25 cellular contexts compared by ENCODE assay signal in the genomic region with DNA sequence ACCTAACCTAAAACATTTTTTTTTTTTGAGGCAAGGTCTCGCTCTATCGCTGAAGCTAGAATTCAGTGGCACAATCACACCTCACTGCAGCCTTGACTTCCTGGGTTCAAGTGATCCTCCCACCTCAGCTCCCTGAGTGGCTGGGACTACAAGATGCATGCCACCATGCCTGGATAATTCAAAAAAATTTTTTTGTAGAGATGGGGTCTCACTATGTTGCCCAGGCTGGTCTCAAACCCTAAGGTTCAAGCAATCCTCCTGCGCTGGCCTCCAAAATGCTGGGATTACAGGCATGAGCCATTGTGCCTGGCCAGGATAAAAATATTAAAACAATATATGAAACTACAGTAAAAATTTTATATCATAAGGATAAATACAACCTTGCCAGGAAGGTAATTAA. TPM values are rescaled to one million over a fixed set of nuclear protein-coding genes. Genes with fewer than 3 reads are reported as not detected.
DNase-seq lines count a peak whose midpoint lies in the region; ATAC-seq, FAIRE-seq and TF ChIP-seq lines count a peak whose summit lies in the region.
"Had no signal": no experiment of that assay in that cellular context is flagged by ENCODE, and none has a peak within 500 bp of the region (broad histone marks: within the 10 kb centered on the region; RNA-seq: fewer than 3 reads in every experiment).

No MANE protein-coding gene starts in this region.

- H3K9me1 ChIP-seq in K562 (ENCODE audit: control insufficient read depth, insufficient read depth, low read length) = no peaks in the 10 kb centered on the region

- 97% methylated on average over 3 of the region's 3 CpGs for WGBS in K562 (ENCODE audit: insufficient coverage, low coverage, missing lambda C conversion rate)
- 99% methylated on average over 3 of the region's 3 CpGs for WGBS in psoas muscle, 3 donors

- no peak for DNase-seq in K562 (ENCODE audit: extremely low read depth in 1 of 4, low spot score in 3 of 4)
- DNase-seq in psoas muscle = no peak
- no peak for DNase-seq in UCSD-AML1 (lab: John Stamatoyannopoulos, UW; ENCODE audit: unreplicated experiment)
- DNase-seq in HEK293T (ENCODE audit: extremely low spot score) = no peak
- DNase-seq: 8988T; ACHN; AML-193; BE2C; Calu3; CD4-positive, alpha-beta memory T cell; COR-L47; DMS53; DMS79 treated with DMSO at 0.1 percent for 48 hours; GF-D8; H7; HCEC 1CT; HFFc6 had no signal

- in situ Hi-C loops in K562 (cut with MboI) = no loop called here

- TF ChIP-seq CTCF in HEK293 (tag by site-specific recombination; IDR thresholded peaks at IDR 0.05) (no peak), K562 (IDR thresholded peaks at IDR 0.05 in 2 of 3, conservative IDR thresholded peaks at IDR 0.05 in 1 of 3; ENCODE audit: insufficient read depth in 2 of 3, low read depth in 1 of 3, low read length in 3 of 3) (no peak), psoas muscle (IDR thresholded peaks at IDR 0.05) (no peak)

- no peak for TF ChIP-seq EP300 in K562 (IDR thresholded peaks at IDR 0.05; ENCODE audit: low read length)

- TF ChIP-seq RAD21 in K562 (CRISPR knock-in tag; conservative IDR thresholded peaks at IDR 0.05 in 1 of 2, IDR thresholded peaks at IDR 0.05 in 1 of 2) = no peak

- no peaks in the 10 kb centered on the region for H3K4me1 ChIP-seq in HEK293 (ENCODE audit: control insufficient read depth, insufficient read depth, low read length)
- peaks cover 4 to 13% of the 10 kb centered on the region in 2 experiments; a peak in 4 of 5 replicates for H3K4me1 ChIP-seq in K562 (replicated peaks in 1 of 2; ENCODE audit: control insufficient read depth in 2 of 2, insufficient read depth in 2 of 2, low read length in 2 of 2)
- H3K4me1 ChIP-seq in psoas muscle = peaks cover 77% of the 10 kb centered on the region
- H3K4me1 ChIP-seq: BE2C had no signal

- CTCF ChIA-PET in HEK293 (lab: Yijun Ruan, JAX) = no interaction called here
- CTCF ChIA-PET in K562 (lab: Yijun Ruan, JAX; ENCODE audit: low intra/inter-chr PET ratio) = no interaction called here
- CTCF ChIA-PET in HEK293T (lab: Yijun Ruan, JAX) = no interaction called here

- H3K36me3 ChIP-seq in HEK293 (ENCODE audit: control insufficient read depth in 2 of 2, insufficient read depth in 1 of 2, low read length in 2 of 2) = peaks cover 0 to 8% of the 10 kb centered on the region in 2 experiments; a peak in 1 of 3 replicates
- H3K36me3 ChIP-seq in K562 (ENCODE audit: control insufficient read depth, insufficient read depth, low read length) = no peaks in the 10 kb centered on the region
- H3K36me3 ChIP-seq in psoas muscle (ENCODE audit: insufficient read depth in 1 of 2, low read depth in 1 of 2) = no peaks in the 10 kb centered on the region
- H3K36me3 ChIP-seq: BE2C had no signal

- H2AFZ ChIP-seq in K562 (ENCODE audit: low read depth, low read length) = no peak overlapping the region

- intact Hi-C loops in K562 (cut with micrococcal nuclease) (no loop called here), psoas muscle (cut with DNase I) (loop anchor here in 1 of 2 donors (5.0 kb wide), 1 partner anchor 36 kb away; a partner anchor contains a TSS)

- BruUV-seq in K562 (replicated peaks; lab: Mats Ljungman, UMichigan) = no TSS peak

- H3K9ac ChIP-seq in K562 (ENCODE audit: insufficient read depth in 1 of 2, low read depth in 2 of 2, low read length in 2 of 2) = no peak overlapping the region
- H3K9ac ChIP-seq: BLaER1 treated with 17β-estradiol and CSF1 and Interleukin-3, amounts not matched to agents 10 nM and 100 nM had no signal

- H3K4me3 ChIP-seq in HEK293 (ENCODE audit: low read depth, low read length) = no peak overlapping the region
- H3K4me3 ChIP-seq in K562 = no peak overlapping the region
- no peak overlapping the region for H3K4me3 ChIP-seq in psoas muscle
- H3K4me3 ChIP-seq: A549; BLaER1 treated with 17β-estradiol and CSF1 and Interleukin-3, amounts not matched to agents 10 nM and 100 nM had no signal

- FAIRE-seq in K562 (lab: Jason Lieb, UNC) = no peak
- FAIRE-seq: A549, GM12892, H1 had no signal

- ATAC-seq in K562 (no peak), psoas muscle (no peak), HG03097 (IDR thresholded peaks at IDR 0.05; ENCODE audit: low FRiP score, unreplicated experiment) (no peak)
- ATAC-seq: A549 had no signal

- H3K79me2 ChIP-seq in K562 (ENCODE audit: control insufficient read depth, insufficient read depth, low read length) = peaks cover 29% of the 10 kb centered on the region

- no peaks in the 10 kb centered on the region for H3K9me3 ChIP-seq in HEK293 (ENCODE audit: control insufficient read depth, insufficient read depth, low read depth, low read length)
- no peaks in the 10 kb centered on the region for H3K9me3 ChIP-seq in K562 (replicated peaks; ENCODE audit: control insufficient read depth, insufficient read depth, low read depth, low read length)
- H3K9me3 ChIP-seq in psoas muscle = no peaks in the 10 kb centered on the region
- H3K9me3 ChIP-seq: A549; BE2C; BLaER1 treated with 17β-estradiol and CSF1 and Interleukin-3, amounts not matched to agents 10 nM and 100 nM had no signal

- POLR2A ChIA-PET in HEK293 (lab: Yijun Ruan, JAX) = no interaction called here
- POLR2A ChIA-PET in K562 (lab: Yijun Ruan, JAX) = interaction anchor here (0.6 kb wide), 1 partner anchor 60 kb away, joined by 3 read pairs; no protein-coding TSS in a partner anchor
- POLR2A ChIA-PET in HEK293T (lab: Yijun Ruan, JAX) = interaction anchor here (1.8 kb wide), 1 partner anchor 12 kb away, joined by 4 read pairs; a partner anchor contains a TSS

- H3K27ac ChIP-seq in HEK293 (ENCODE audit: extremely low read depth, low read depth, low read length) (no peak overlapping the region), K562 (ENCODE audit: extremely low read depth, low read depth, low read length) (no peak overlapping the region), psoas muscle (peak overlapping the region; percentile 92)
- H3K27ac ChIP-seq: A549; BLaER1 treated with 17β-estradiol and CSF1 and Interleukin-3, amounts not matched to agents 10 nM and 100 nM had no signal

- no peak overlapping the region for H3K4me2 ChIP-seq in K562 (ENCODE audit: insufficient read depth, low read length)
- H3K4me2 ChIP-seq: A549; BLaER1 treated with 17β-estradiol and CSF1 and Interleukin-3, amounts not matched to agents 10 nM and 100 nM had no signal

- H3K27me3 ChIP-seq in K562 (ENCODE audit: control insufficient read depth in 2 of 2, insufficient read depth in 2 of 2, low read length in 2 of 2) = no peaks in the 10 kb centered on the region
- no peaks in the 10 kb centered on the region for H3K27me3 ChIP-seq in psoas muscle (ENCODE audit: insufficient read depth in 3 of 3, low read length in 2 of 3)
- H3K27me3 ChIP-seq: BE2C; BLaER1 treated with 17β-estradiol and CSF1 and Interleukin-3, amounts not matched to agents 10 nM and 100 nM had no signal

- no peaks in the 10 kb centered on the region for H4K20me1 ChIP-seq in K562 (replicated peaks; ENCODE audit: control insufficient read depth, insufficient read depth, low read length)

- no peak for TF ChIP-seq POLR2A in K562 (conservative IDR thresholded peaks at IDR 0.05)

RNA-seq across cellular contexts. Expression of a gene that starts 4.9 kb away (rescaled TPM):
- total RNA-seq in K562 (2011; cell fraction: chromatin; rRNA removed; ENCODE audit: low replicate concordance) = 5.2 and 6.2 TPM in 2 replicates
- 4.7 and 4.8 TPM in 2 replicates for total RNA-seq in K562 (2011; cell fraction: nucleolus; rRNA removed)
- total RNA-seq in K562 (2011; cell fraction: nucleoplasm; rRNA removed) = 8.9 and 14.7 TPM in 2 replicates
- total RNA-seq in K562 (2014; rRNA removed) (7.4 and 10.7 TPM in 2 replicates), K562 (2014; rRNA removed; fragmentation: Illumina TruSeq; extraction: Trizol) (10.0 and 11.0 TPM in 2 replicates), K562 (2015; rRNA removed; fragmentation: Illumina TruSeq; extraction: Trizol) (11.7 and 12.9 TPM in 2 replicates), K562 (2021) (15.7 and 16.4 TPM in 2 replicates), psoas muscle (10 to 100 TPM; 14.6 to 59.7 (median 38.0) TPM)
- polyA plus RNA-seq in K562 (2011; rRNA removed) (20.6 and 26.5 TPM in 2 replicates), K562 (2014; fragmentation: Illumina TruSeq; extraction: Trizol) (10.5 and 12.5 TPM in 2 replicates), K562 (2014; fragmentation: Nextera tagmentation; extraction: Ambion mirVana) (1 to 10 TPM; 4.6 to 9.2 TPM), K562 (2014; rRNA removed) (13.5 and 16.1 TPM in 2 replicates), psoas muscle (10 to 100 TPM; 23.5 to 36.9 (median 28.1) TPM)
- 23.9 and 30.3 TPM in 2 replicates for polyA plus RNA-seq in K562 (2011; cell fraction: cytosol; rRNA removed)
- 5.3 and 5.5 TPM in 2 replicates for polyA plus RNA-seq in K562 (2011; cell fraction: nucleus; rRNA removed)
- polyA plus RNA-seq in K562 (2012) = 4.7 and 8.4 TPM in 2 replicates
- 17.0 and 21.0 TPM in 2 replicates for polyA minus RNA-seq in K562 (2011; rRNA and poly(A)+ RNA removed)
- polyA minus RNA-seq in K562 (2011; cell fraction: cytosol; rRNA and poly(A)+ RNA removed) = 11.1 and 12.0 TPM in 2 replicates
- 1.8 and 3.0 TPM in 2 replicates for polyA minus RNA-seq in K562 (2011; cell fraction: nucleus; rRNA and poly(A)+ RNA removed)

RNA-seq across cellular contexts. Expression of a gene that starts 11.5 kb away (rescaled TPM):
- 1.7 and 2.2 TPM in 2 replicates for total RNA-seq in K562 (2011; cell fraction: chromatin; rRNA removed; ENCODE audit: low replicate concordance)
- total RNA-seq in K562 (2011; cell fraction: nucleolus; rRNA removed) = 2.3 and 3.2 TPM in 2 replicates
- total RNA-seq in K562 (2011; cell fraction: nucleoplasm; rRNA removed) = 2.1 and 2.3 TPM in 2 replicates
- total RNA-seq in K562 (2014; rRNA removed) (0.41 and 0.86 TPM in 2 replicates), K562 (2014; rRNA removed; fragmentation: Illumina TruSeq; extraction: Trizol) (0.18 and 0.38 TPM in 2 replicates), K562 (2015; rRNA removed; fragmentation: Illumina TruSeq; extraction: Trizol) (0.43 and 0.45 TPM in 2 replicates), K562 (2021) (0.89 and 1.6 TPM in 2 replicates), psoas muscle (10 to 100 TPM in 1 of 4 donors, 1 to 10 TPM in 2, under 1 TPM in 1; 0.42 to 12.3 (median 4.9) TPM)
- polyA plus RNA-seq in K562 (2011; rRNA removed) (0.81 and 1.0 TPM in 2 replicates), K562 (2014; fragmentation: Illumina TruSeq; extraction: Trizol) (0.80 and 0.91 TPM in 2 replicates), K562 (2014; fragmentation: Nextera tagmentation; extraction: Ambion mirVana) (under 1 TPM; 0.06 to 0.07 TPM), K562 (2014; rRNA removed) (0.64 and 0.81 TPM in 2 replicates), psoas muscle (10 to 100 TPM in 1 of 3 donors, 1 to 10 TPM in 2; 6.6 to 14.7 (median 7.4) TPM)
- polyA plus RNA-seq in K562 (2011; cell fraction: cytosol; rRNA removed) = 0.80 and 1.2 TPM in 2 replicates
- 3.0 and 4.9 TPM in 2 replicates for polyA plus RNA-seq in K562 (2011; cell fraction: nucleus; rRNA removed)
- polyA plus RNA-seq in K562 (2012) = 0.68 and 1.0 TPM in 2 replicates
- polyA minus RNA-seq in K562 (2011; rRNA and poly(A)+ RNA removed) = 0.49 and 0.72 TPM in 2 replicates
- polyA minus RNA-seq in K562 (2011; cell fraction: cytosol; rRNA and poly(A)+ RNA removed) = 0.38 and 1.2 TPM in 2 replicates
- 1.9 and 2.0 TPM in 2 replicates for polyA minus RNA-seq in K562 (2011; cell fraction: nucleus; rRNA and poly(A)+ RNA removed)
- total RNA-seq: Daoy had no signal
- polyA plus RNA-seq: CD14-positive monocyte had no signal

RNA-seq across cellular contexts. Expression of a gene that starts 11.6 kb away (rescaled TPM):
- 13.4 and 16.3 TPM in 2 replicates for total RNA-seq in K562 (2011; cell fraction: chromatin; rRNA removed; ENCODE audit: low replicate concordance)
- total RNA-seq in K562 (2011; cell fraction: nucleolus; rRNA removed) = 10.0 TPM in 2 replicates
- 9.5 and 10.3 TPM in 2 replicates for total RNA-seq in K562 (2011; cell fraction: nucleoplasm; rRNA removed)
- total RNA-seq in K562 (2014; rRNA removed) (28.5 and 29.6 TPM in 2 replicates), K562 (2014; rRNA removed; fragmentation: Illumina TruSeq; extraction: Trizol) (38.6 and 48.4 TPM in 2 replicates), K562 (2015; rRNA removed; fragmentation: Illumina TruSeq; extraction: Trizol) (35.2 and 38.2 TPM in 2 replicates), K562 (2021) (17.3 and 21.1 TPM in 2 replicates), psoas muscle (10 to 100 TPM; 30.5 to 62.5 (median 48.9) TPM)
- polyA plus RNA-seq in K562 (2011; rRNA removed) (31.0 and 39.4 TPM in 2 replicates), K562 (2014; fragmentation: Illumina TruSeq; extraction: Trizol) (47.6 and 47.9 TPM in 2 replicates), K562 (2014; fragmentation: Nextera tagmentation; extraction: Ambion mirVana) (10 to 100 TPM; 14.6 to 21.7 TPM), K562 (2014; rRNA removed) (36.1 and 48.4 TPM in 2 replicates), psoas muscle (100 to 1,000 TPM in 1 of 3 donors, 10 to 100 TPM in 2; 59.9 to 139 (median 98.1) TPM)
- polyA plus RNA-seq in K562 (2011; cell fraction: cytosol; rRNA removed) = 20.4 and 22.2 TPM in 2 replicates
- polyA plus RNA-seq in K562 (2011; cell fraction: nucleus; rRNA removed) = 18.8 and 22.7 TPM in 2 replicates
- 37.6 and 38.4 TPM in 2 replicates for polyA plus RNA-seq in K562 (2012)
- 13.5 and 15.8 TPM in 2 replicates for polyA minus RNA-seq in K562 (2011; rRNA and poly(A)+ RNA removed)
- polyA minus RNA-seq in K562 (2011; cell fraction: cytosol; rRNA and poly(A)+ RNA removed) = 8.9 and 9.3 TPM in 2 replicates
- polyA minus RNA-seq in K562 (2011; cell fraction: nucleus; rRNA and poly(A)+ RNA removed) = 7.8 and 13.4 TPM in 2 replicates

RNA-seq across cellular contexts. Expression of a gene that starts 25.6 kb away (rescaled TPM):
- 63.9 and 101 TPM in 2 replicates for total RNA-seq in K562 (2011; cell fraction: chromatin; rRNA removed; ENCODE audit: low replicate concordance)
- total RNA-seq in K562 (2011; cell fraction: nucleolus; rRNA removed) = 34.0 and 44.1 TPM in 2 replicates
- 61.8 and 68.6 TPM in 2 replicates for total RNA-seq in K562 (2011; cell fraction: nucleoplasm; rRNA removed)
- total RNA-seq in K562 (2014; rRNA removed) = 235 and 257 TPM in 2 replicates
- 228 and 266 TPM in 2 replicates for total RNA-seq in K562 (2014; rRNA removed; fragmentation: Illumina TruSeq; extraction: Trizol)
- total RNA-seq in K562 (2015; rRNA removed; fragmentation: Illumina TruSeq; extraction: Trizol) = 283 and 291 TPM in 2 replicates
- 206 and 215 TPM in 2 replicates for total RNA-seq in K562 (2021)
- 152 and 225 TPM in 2 replicates for polyA plus RNA-seq in K562 (2011; rRNA removed)
- 67.1 and 160 TPM in 2 replicates for polyA plus RNA-seq in K562 (2011; cell fraction: cytosol; rRNA removed)
- polyA plus RNA-seq in K562 (2011; cell fraction: nucleus; rRNA removed) = 67.1 and 106 TPM in 2 replicates
- polyA plus RNA-seq in K562 (2012) = 172 and 328 TPM in 2 replicates
- 240 and 324 TPM in 2 replicates for polyA plus RNA-seq in K562 (2014; fragmentation: Illumina TruSeq; extraction: Trizol)
- polyA plus RNA-seq in K562 (2014; fragmentation: Nextera tagmentation; extraction: Ambion mirVana) = 1,000 to 10,000 TPM in 1 of 2 experiments, 100 to 1,000 TPM in 1; 763 to 1,035 TPM
- 301 and 311 TPM in 2 replicates for polyA plus RNA-seq in K562 (2014; rRNA removed)
- 126 and 166 TPM in 2 replicates for polyA minus RNA-seq in K562 (2011; rRNA and poly(A)+ RNA removed)
- 31.0 and 43.5 TPM in 2 replicates for polyA minus RNA-seq in K562 (2011; cell fraction: cytosol; rRNA and poly(A)+ RNA removed)
- 26.1 and 42.1 TPM in 2 replicates for polyA minus RNA-seq in K562 (2011; cell fraction: nucleus; rRNA and poly(A)+ RNA removed)
- total RNA-seq in psoas muscle = 100 to 1,000 TPM in 3 of 4 donors, 10 to 100 TPM in 1; 82.9 to 254 (median 174) TPM
- 100 to 1,000 TPM; 193 to 527 (median 243) TPM for polyA plus RNA-seq in psoas muscle

RNA-seq across cellular contexts. Expression of a gene that starts 34.4 kb away (rescaled TPM):
- total RNA-seq in K562 (2011; cell fraction: chromatin; rRNA removed; ENCODE audit: low replicate concordance) = 12.2 and 19.4 TPM in 2 replicates
- 6.8 and 8.4 TPM in 2 replicates for total RNA-seq in K562 (2011; cell fraction: nucleolus; rRNA removed)
- total RNA-seq in K562 (2011; cell fraction: nucleoplasm; rRNA removed) = 14.8 and 21.1 TPM in 2 replicates
- total RNA-seq in K562 (2014; rRNA removed) (13.2 and 18.8 TPM in 2 replicates), K562 (2014; rRNA removed; fragmentation: Illumina TruSeq; extraction: Trizol) (16.9 and 18.1 TPM in 2 replicates), K562 (2015; rRNA removed; fragmentation: Illumina TruSeq; extraction: Trizol) (18.5 and 18.6 TPM in 2 replicates), K562 (2021) (18.9 and 21.2 TPM in 2 replicates), psoas muscle (10 to 100 TPM; 19.3 to 36.3 (median 23.1) TPM)
- polyA plus RNA-seq in K562 (2011; rRNA removed) (60.0 and 60.3 TPM in 2 replicates), K562 (2014; fragmentation: Illumina TruSeq; extraction: Trizol) (24.6 and 26.3 TPM in 2 replicates), K562 (2014; fragmentation: Nextera tagmentation; extraction: Ambion mirVana) (10 to 100 TPM; 42.3 to 52.7 TPM), K562 (2014; rRNA removed) (21.7 and 23.4 TPM in 2 replicates), psoas muscle (10 to 100 TPM; 22.8 to 34.8 (median 29.4) TPM)
- 22.5 and 45.5 TPM in 2 replicates for polyA plus RNA-seq in K562 (2011; cell fraction: cytosol; rRNA removed)
- polyA plus RNA-seq in K562 (2011; cell fraction: nucleus; rRNA removed) = 18.3 and 30.9 TPM in 2 replicates
- 26.1 and 28.8 TPM in 2 replicates for polyA plus RNA-seq in K562 (2012)
- 18.8 and 21.3 TPM in 2 replicates for polyA minus RNA-seq in K562 (2011; rRNA and poly(A)+ RNA removed)
- 10.7 and 11.7 TPM in 2 replicates for polyA minus RNA-seq in K562 (2011; cell fraction: cytosol; rRNA and poly(A)+ RNA removed)
- 5.0 and 6.7 TPM in 2 replicates for polyA minus RNA-seq in K562 (2011; cell fraction: nucleus; rRNA and poly(A)+ RNA removed)
